14 cellular contexts compared by ENCODE assay signal in the genomic region with DNA sequence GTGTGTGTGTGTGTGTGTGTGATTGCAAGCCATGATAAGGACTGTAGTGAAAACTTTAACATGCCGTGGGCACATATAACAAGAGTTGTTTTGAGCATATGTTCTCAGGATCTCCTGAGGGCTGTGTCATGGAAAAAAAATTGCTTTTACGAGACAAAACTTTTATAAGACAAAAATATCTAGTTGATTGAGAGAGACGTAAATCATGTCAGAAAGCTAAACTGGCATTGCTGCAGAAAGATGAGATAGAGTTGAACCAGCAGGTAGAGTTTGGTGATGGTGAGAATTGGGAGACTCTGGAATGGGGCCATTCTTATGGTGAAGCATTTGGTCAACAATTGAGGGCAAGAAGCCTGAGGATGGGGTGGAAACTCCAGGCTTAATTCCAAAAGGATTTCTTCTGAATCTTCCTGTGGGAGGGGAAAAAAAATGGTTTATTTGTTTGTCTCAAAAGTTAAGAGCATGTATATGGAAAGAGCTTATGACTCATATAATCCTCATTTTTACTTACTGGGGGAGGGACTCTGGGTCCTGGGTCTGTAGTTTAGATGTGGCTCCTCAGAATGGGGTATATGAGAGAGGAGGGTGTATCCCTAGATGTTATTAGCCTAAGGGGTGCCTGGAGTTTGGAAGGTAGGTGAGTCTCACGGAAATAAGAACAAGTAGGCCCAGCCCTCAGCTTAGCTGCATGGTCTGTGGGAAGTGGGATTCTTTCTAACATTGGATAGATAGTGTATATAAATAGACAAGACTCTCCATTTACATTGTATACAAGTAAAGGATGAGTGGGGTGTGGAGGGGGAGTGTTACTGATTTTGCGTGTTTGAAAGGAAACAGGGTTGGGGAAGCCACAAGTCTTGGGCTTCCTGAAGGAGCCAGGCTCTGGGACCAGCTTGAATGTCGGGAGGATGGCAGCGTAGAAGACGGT. TPM values are rescaled to one million over a fixed set of nuclear protein-coding genes. Genes with fewer than 3 reads are reported as not detected.
DNase-seq lines count a peak whose midpoint lies in the region; ATAC-seq and TF ChIP-seq lines count a peak whose summit lies in the region.
"Had no signal": no experiment of that assay in that cellular context is flagged by ENCODE, and none has a peak within 500 bp of the region (broad histone marks: within the 10 kb centered on the region; RNA-seq: fewer than 3 reads in every experiment).

No MANE protein-coding gene starts in this region.

- H3K36me3 Mint-ChIP-seq in MCF 10A (ENCODE audit: insufficient read depth, unreplicated experiment) (peaks cover 28% of the 10 kb centered on the region), WTC11 (no peaks in the 10 kb centered on the region)

- H3K4me1 Mint-ChIP-seq in MCF 10A (ENCODE audit: insufficient read depth, unreplicated experiment): peaks cover 44% of the 10 kb centered on the region
- H3K4me1 Mint-ChIP-seq in WTC11: peaks cover 30% of the 10 kb centered on the region

- H3K9me3 ChIP-seq in breast epithelium: no peaks in the 10 kb centered on the region
- no peaks in the 10 kb centered on the region for H3K9me3 ChIP-seq in esophagus muscularis mucosa

- H3K9me3 Mint-ChIP-seq in MCF 10A (ENCODE audit: unreplicated experiment) (no peaks in the 10 kb centered on the region), WTC11 (no peaks in the 10 kb centered on the region)
- H3K9me3 Mint-ChIP-seq: brain, immature natural killer cell had no signal

- DNase-seq in MCF 10A (ENCODE audit: unreplicated experiment) (no peak), breast epithelium (ENCODE audit: low spot score in 2 of 2) (no peak), WTC11 (ENCODE audit: low spot score) (no peak), fibroblast of the aortic adventitia (ENCODE audit: low read depth) (peak; percentile 25), brain microvascular endothelial cell (no peak), esophagus muscularis mucosa (ENCODE audit: extremely low spot score) (no peak), lower leg skin (ENCODE audit: low spot score in 2 of 2) (no peak)
- DNase-seq: immature natural killer cell, NCI-H510A treated with DMSO at 0.1 percent for 48 hours, OCI-M1 had no signal

- BruUV-seq in MCF 10A (replicated peaks; lab: Mats Ljungman, UMichigan): no TSS peak

- no peaks in the 10 kb centered on the region for H3K36me3 ChIP-seq in breast epithelium
- no peaks in the 10 kb centered on the region for H3K36me3 ChIP-seq in brain microvascular endothelial cell (replicated peaks)
- H3K36me3 ChIP-seq in esophagus muscularis mucosa: peaks cover 0 to 11% (median 0%) of the 10 kb centered on the region in 4 donors

- H3K27me3 Mint-ChIP-seq in MCF 10A (ENCODE audit: insufficient read depth, unreplicated experiment): no peaks in the 10 kb centered on the region
- H3K27me3 Mint-ChIP-seq in WTC11 (ENCODE audit: low read depth): no peaks in the 10 kb centered on the region
- H3K27me3 Mint-ChIP-seq: brain had no signal

- no peak for TF ChIP-seq EP300 in esophagus muscularis mucosa (IDR thresholded peaks at IDR 0.05)

- H3K27ac ChIP-seq in breast epithelium (peak overlapping the region in 1 of 2 donors; percentile 40), brain microvascular endothelial cell (no peak overlapping the region), esophagus muscularis mucosa (replicated peaks in 1 of 4) (no peak overlapping the region)

- intact Hi-C loops in MCF 10A (cut with micrococcal nuclease): no loop called here
- intact Hi-C loops in breast epithelium (cut with DNase I; ENCODE audit: low total_unique reads): no loop called here
- intact Hi-C loops in esophagus muscularis mucosa (cut with DNase I): loop anchor here (10.0 kb wide), 1 partner anchor 45 kb away; no protein-coding TSS in a partner anchor
- intact Hi-C loops in lower leg skin (cut with DNase I; ENCODE audit: low total_unique reads): no loop called here

- no peak for ATAC-seq in WTC11
- no peak for ATAC-seq in HG03025 (IDR thresholded peaks at IDR 0.05; ENCODE audit: low FRiP score, unreplicated experiment)

- H3K4me3 ChIP-seq in breast epithelium (no peak overlapping the region), fibroblast of the aortic adventitia (ENCODE audit: low read depth, low read length) (no peak overlapping the region), brain microvascular endothelial cell (ENCODE audit: low read depth, low read length) (no peak overlapping the region), esophagus muscularis mucosa (no peak overlapping the region), lower leg skin (ENCODE audit: low read depth, poor library complexity, severe bottlenecking) (no peak overlapping the region)

- H3K27me3 ChIP-seq in breast epithelium (no peaks in the 10 kb centered on the region), brain microvascular endothelial cell (replicated peaks) (no peaks in the 10 kb centered on the region), esophagus muscularis mucosa (no peaks in the 10 kb centered on the region)

- H3K4me3 Mint-ChIP-seq in MCF 10A (ENCODE audit: unreplicated experiment) (no peak overlapping the region), WTC11 (no peak overlapping the region)

- POLR2A ChIA-PET in MCF 10A (lab: Yijun Ruan, JAX) (interaction anchor here (8.9 kb wide), 1 partner anchor 9 kb away, joined by 211 read pairs; no protein-coding TSS in a partner anchor), WTC11 (lab: Charles Lee) (interaction anchor here (0.5 kb wide), 1 partner anchor 10 kb away, joined by 3 read pairs; no protein-coding TSS in a partner anchor)

- CTCF ChIA-PET in MCF 10A (lab: Yijun Ruan, JAX): interaction anchor here (0.9 to 1.2 kb wide), 3 partner anchors 9 to 19 kb away, joined by 3 read pairs; no protein-coding TSS in a partner anchor
- CTCF ChIA-PET in WTC11 (lab: Charles Lee): interaction anchor here (0.9 kb wide), 1 partner anchor 41 kb away, joined by 4 read pairs; no protein-coding TSS in a partner anchor

- TF ChIP-seq CTCF in MCF 10A (IDR thresholded peaks at IDR 0.05; ENCODE audit: unreplicated experiment) (no peak), breast epithelium (IDR thresholded peaks at IDR 0.05) (no peak), WTC11 (IDR thresholded peaks at IDR 0.05) (no peak), fibroblast of the aortic adventitia (IDR thresholded peaks at IDR 0.05; ENCODE audit: insufficient read depth, low read length) (no peak), brain microvascular endothelial cell (IDR thresholded peaks at IDR 0.05; ENCODE audit: low read depth, low read length, missing control alignments) (no peak), esophagus muscularis mucosa (IDR thresholded peaks at IDR 0.05) (no peak), lower leg skin (IDR thresholded peaks at IDR 0.05) (no peak)

- H3K27ac Mint-ChIP-seq in MCF 10A (ENCODE audit: low read depth, unreplicated experiment): peak overlapping the region; percentile 55
- peak overlapping the region; percentile 4 for H3K27ac Mint-ChIP-seq in WTC11

- WGBS in esophagus muscularis mucosa: 87% methylated on average over 8 of the region's 8 CpGs
- WGBS in lower leg skin, 2 donors: 61 to 65% methylated on average over 8 of the region's 8 CpGs

- TF ChIP-seq POLR2A in breast epithelium (IDR thresholded peaks at IDR 0.05) (no peak), esophagus muscularis mucosa (IDR thresholded peaks at IDR 0.05; ENCODE audit: low read depth) (no peak), lower leg skin (IDR thresholded peaks at IDR 0.05) (no peak)

- peaks cover 0 to 16% of the 10 kb centered on the region in 2 donors for H3K4me1 ChIP-seq in breast epithelium
- H3K4me1 ChIP-seq in esophagus muscularis mucosa: peaks cover 22 to 52% (median 42%) of the 10 kb centered on the region in 4 donors

- in situ Hi-C loops in brain microvascular endothelial cell (cut with HindIII; ENCODE audit: low pct_ligation_motif_present, low sequenced_read_pairs): no loop called here

TF ChIP-seq in WTC11, 78 proteins besides CTCF, POLR2A, EP300 and RAD21 (continues in another document):
- TF ChIP-seq PREB (CRISPR knock-in tag; IDR thresholded peaks at IDR 0.05; ENCODE audit: borderline replicate concordance): no peak
- TF ChIP-seq, protein P1, sequence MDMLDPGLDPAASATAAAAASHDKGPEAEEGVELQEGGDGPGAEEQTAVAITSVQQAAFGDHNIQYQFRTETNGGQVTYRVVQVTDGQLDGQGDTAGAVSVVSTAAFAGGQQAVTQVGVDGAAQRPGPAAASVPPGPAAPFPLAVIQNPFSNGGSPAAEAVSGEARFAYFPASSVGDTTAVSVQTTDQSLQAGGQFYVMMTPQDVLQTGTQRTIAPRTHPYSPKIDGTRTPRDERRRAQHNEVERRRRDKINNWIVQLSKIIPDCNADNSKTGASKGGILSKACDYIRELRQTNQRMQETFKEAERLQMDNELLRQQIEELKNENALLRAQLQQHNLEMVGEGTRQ (CRISPR knock-in tag; IDR thresholded peaks at IDR 0.05): no peak

RNA-seq across cellular contexts. Expression of gene MINK1, which starts 7.1 kb away (rescaled TPM):
- 106 and 124 TPM in 2 replicates for total RNA-seq in MCF 10A (2022)
- 10 to 100 TPM; 25.9 to 58.7 (median 42.0) TPM for total RNA-seq in breast epithelium
- total RNA-seq in WTC11 (2021): 92.1 to 105 TPM (median 96.2 TPM) in 3 replicates
- total RNA-seq in fibroblast of the aortic adventitia (ENCODE audit: low replicate concordance): 38.4 and 48.5 TPM in 2 replicates
- total RNA-seq in esophagus muscularis mucosa: 10 to 100 TPM; 28.8 to 55.2 (median 38.8) TPM
- 100 to 1,000 TPM; 128 to 208 (median 140) TPM for total RNA-seq in lower leg skin

RNA-seq across cellular contexts. Expression of gene PLD2, which starts 33.3 kb away (rescaled TPM):
- total RNA-seq in MCF 10A (2022): 27.6 and 31.7 TPM in 2 replicates
- 10 to 100 TPM; 17.1 to 40.6 (median 30.3) TPM for total RNA-seq in breast epithelium
- 51.3 to 64.9 TPM (median 52.1 TPM) in 3 replicates for total RNA-seq in WTC11 (2021)
- total RNA-seq in fibroblast of the aortic adventitia (ENCODE audit: low replicate concordance): 14.4 and 18.4 TPM in 2 replicates
- total RNA-seq in esophagus muscularis mucosa: 10 to 100 TPM in 3 of 4 donors, 1 to 10 TPM in 1; 9.6 to 15.2 (median 12.0) TPM
- total RNA-seq in lower leg skin: 10 to 100 TPM; 40.1 to 78.8 (median 56.3) TPM

RNA-seq across cellular contexts. Expression of gene PSMB6, which starts 44.3 kb away (rescaled TPM):
- 169 and 182 TPM in 2 replicates for total RNA-seq in MCF 10A (2022)
- total RNA-seq in breast epithelium: 100 to 1,000 TPM; 133 to 183 (median 164) TPM
- 294 to 305 TPM (median 296 TPM) in 3 replicates for total RNA-seq in WTC11 (2021)
- total RNA-seq in fibroblast of the aortic adventitia (ENCODE audit: low replicate concordance): 97.2 and 134 TPM in 2 replicates
- 100 to 1,000 TPM; 162 to 205 (median 190) TPM for total RNA-seq in esophagus muscularis mucosa
- total RNA-seq in lower leg skin: 100 to 1,000 TPM; 103 to 207 (median 177) TPM

RNA-seq across cellular contexts. Expression of gene GLTPD2, which starts 51.5 kb away (rescaled TPM):
- total RNA-seq in MCF 10A (2022): not detected in 2 replicates
- not detected for total RNA-seq in breast epithelium
- total RNA-seq in WTC11 (2021): 0.41 to 0.44 TPM in 2 of 3 replicates, not detected in the other
- not detected in 2 replicates for total RNA-seq in fibroblast of the aortic adventitia (ENCODE audit: low replicate concordance)
- not detected for total RNA-seq in esophagus muscularis mucosa
- total RNA-seq in lower leg skin: 1 to 10 TPM in 1 of 4 donors, not detected in 3; 1.2 TPM
- total RNA-seq: mesenteric fat pad, skeletal muscle tissue had no signal
